In genomic region chr17:40065041-40065770, GRCh38 we compare ENCODE assay signal across 9 cellular contexts. TPM values are rescaled to one million over a fixed set of nuclear protein-coding genes. Genes with fewer than 3 reads are reported as not detected.
DNase-seq lines count a peak whose midpoint lies in the region; ATAC-seq and TF ChIP-seq lines count a peak whose summit lies in the region.
"Had no signal": no experiment of that assay in that cellular context is flagged by ENCODE, and none has a peak within 500 bp of the region (broad histone marks: within the 10 kb centered on the region; RNA-seq: fewer than 3 reads in every experiment).

No MANE protein-coding gene starts in this region.

- H3K27ac Mint-ChIP-seq in activated T-cell treated with anti-CD3 and anti-CD28 coated beads, Interleukin-2, amount 50 U/mL, for 24 hours: peak overlapping the region; percentile 58
- H3K27ac Mint-ChIP-seq in memory B cell: no peak overlapping the region

- no peaks in the 10 kb centered on the region for H3K36me3 Mint-ChIP-seq in activated T-cell treated with anti-CD3 and anti-CD28 coated beads, Interleukin-2, amount 50 U/mL, for 24 hours (ENCODE audit: low read depth)
- no peaks in the 10 kb centered on the region for H3K36me3 Mint-ChIP-seq in memory B cell

- TF ChIP-seq CTCF in breast epithelium (IDR thresholded peaks at IDR 0.05) (no peak), tibial artery (IDR thresholded peaks at IDR 0.05) (no peak)

- H3K27ac ChIP-seq in breast epithelium (peak overlapping the region; percentile 96 to 98), tibial artery (peak overlapping the region; percentile 93 to 94)

- no peak for DNase-seq in activated T-cell treated with anti-CD3 and anti-CD28 coated beads, Interleukin-2, amount 50 U/mL, for 24 hours
- DNase-seq in activated T-cell treated with anti-CD3 and anti-CD28 coated beads, Interleukin-2, amount 50 U/mL, for 1 hour: no peak
- no peak for DNase-seq in breast epithelium (ENCODE audit: low spot score in 2 of 2)
- no peak for DNase-seq in memory B cell (ENCODE audit: low spot score in 2 of 2)
- no peak for DNase-seq in tibial artery
- DNase-seq in NCI-H2196 treated with DMSO at 0.1 percent for 48 hours (lab: John Stamatoyannopoulos, UW; ENCODE audit: unreplicated experiment): no peak
- no peak for DNase-seq in effector CD8-positive, alpha-beta T cell (lab: John Stamatoyannopoulos, UW)
- DNase-seq in NOMO-1 (lab: John Stamatoyannopoulos, UW; ENCODE audit: unreplicated experiment in 2 of 2): no peak
- DNase-seq: DMS79 treated with DMSO at 0.1 percent for 48 hours had no signal

- H3K27me3 ChIP-seq in breast epithelium (no peaks in the 10 kb centered on the region), tibial artery (no peaks in the 10 kb centered on the region)

- H3K4me1 ChIP-seq in breast epithelium (peaks cover 12 to 27% of the 10 kb centered on the region in 2 donors), tibial artery (peaks cover 6 to 68% (median 63%) of the 10 kb centered on the region in 4 donors)

- H3K9me3 Mint-ChIP-seq in activated T-cell treated with anti-CD3 and anti-CD28 coated beads, Interleukin-2, amount 50 U/mL, for 24 hours: no peaks in the 10 kb centered on the region
- no peaks in the 10 kb centered on the region for H3K9me3 Mint-ChIP-seq in memory B cell

- H3K9me3 ChIP-seq in breast epithelium (no peaks in the 10 kb centered on the region), tibial artery (no peaks in the 10 kb centered on the region)

- H3K4me3 ChIP-seq in breast epithelium (peak overlapping the region; percentile 87 to 100 (median 100)), tibial artery (peak overlapping the region; percentile 76 to 86)

- H3K36me3 ChIP-seq in breast epithelium (no peaks in the 10 kb centered on the region), tibial artery (no peaks in the 10 kb centered on the region)

- intact Hi-C loops in breast epithelium (cut with DNase I; ENCODE audit: low total_unique reads): loop anchor here (10.0 kb wide), 1 partner anchor 50 kb away; no protein-coding TSS in a partner anchor
- intact Hi-C loops in tibial artery (cut with DNase I; ENCODE audit: low total_unique reads): no loop called here

- H3K4me3 Mint-ChIP-seq in activated T-cell treated with anti-CD3 and anti-CD28 coated beads, Interleukin-2, amount 50 U/mL, for 24 hours: peak overlapping the region; percentile 85
- H3K4me3 Mint-ChIP-seq in memory B cell: peak overlapping the region; percentile 25

- no peaks in the 10 kb centered on the region for H3K27me3 Mint-ChIP-seq in activated T-cell treated with anti-CD3 and anti-CD28 coated beads, Interleukin-2, amount 50 U/mL, for 24 hours
- peaks cover 2% of the 10 kb centered on the region for H3K27me3 Mint-ChIP-seq in memory B cell

- no peak for ATAC-seq in memory B cell (ENCODE audit: low read depth)

- no peak for TF ChIP-seq POLR2A in breast epithelium (IDR thresholded peaks at IDR 0.05)

- H3K4me1 Mint-ChIP-seq in activated T-cell treated with anti-CD3 and anti-CD28 coated beads, Interleukin-2, amount 50 U/mL, for 24 hours (ENCODE audit: low read depth): peaks cover 71% of the 10 kb centered on the region
- peaks cover 52% of the 10 kb centered on the region for H3K4me1 Mint-ChIP-seq in memory B cell

RNA-seq across cellular contexts. Expression of gene THRA, which starts 2.4 kb away (rescaled TPM):
- total RNA-seq in breast epithelium: 10 to 100 TPM; 41.6 to 61.0 (median 48.1) TPM

RNA-seq across cellular contexts. Expression of gene MED24, which starts 11.0 kb away (rescaled TPM):
- total RNA-seq in breast epithelium: 10 to 100 TPM; 50.7 to 74.7 (median 59.7) TPM

RNA-seq across cellular contexts. Expression of gene NR1D1, which starts 35.2 kb away (rescaled TPM):
- 10 to 100 TPM in 1 of 3 donors, 1 to 10 TPM in 2; 8.8 to 10.5 (median 9.2) TPM for total RNA-seq in breast epithelium

RNA-seq across cellular contexts. Expression of gene CSF3, which starts 50.0 kb away (rescaled TPM):
- 10 to 100 TPM in 1 of 3 donors, under 1 TPM in 1, not detected in 1; 0.32 to 13.0 TPM for total RNA-seq in breast epithelium

RNA-seq across cellular contexts. Expression of gene MSL1, which starts 56.6 kb away (rescaled TPM):
- total RNA-seq in breast epithelium: 10 to 100 TPM; 49.3 to 79.3 (median 78.2) TPM
